1 cellular context compared by ENCODE assay signal in the genomic region with DNA sequence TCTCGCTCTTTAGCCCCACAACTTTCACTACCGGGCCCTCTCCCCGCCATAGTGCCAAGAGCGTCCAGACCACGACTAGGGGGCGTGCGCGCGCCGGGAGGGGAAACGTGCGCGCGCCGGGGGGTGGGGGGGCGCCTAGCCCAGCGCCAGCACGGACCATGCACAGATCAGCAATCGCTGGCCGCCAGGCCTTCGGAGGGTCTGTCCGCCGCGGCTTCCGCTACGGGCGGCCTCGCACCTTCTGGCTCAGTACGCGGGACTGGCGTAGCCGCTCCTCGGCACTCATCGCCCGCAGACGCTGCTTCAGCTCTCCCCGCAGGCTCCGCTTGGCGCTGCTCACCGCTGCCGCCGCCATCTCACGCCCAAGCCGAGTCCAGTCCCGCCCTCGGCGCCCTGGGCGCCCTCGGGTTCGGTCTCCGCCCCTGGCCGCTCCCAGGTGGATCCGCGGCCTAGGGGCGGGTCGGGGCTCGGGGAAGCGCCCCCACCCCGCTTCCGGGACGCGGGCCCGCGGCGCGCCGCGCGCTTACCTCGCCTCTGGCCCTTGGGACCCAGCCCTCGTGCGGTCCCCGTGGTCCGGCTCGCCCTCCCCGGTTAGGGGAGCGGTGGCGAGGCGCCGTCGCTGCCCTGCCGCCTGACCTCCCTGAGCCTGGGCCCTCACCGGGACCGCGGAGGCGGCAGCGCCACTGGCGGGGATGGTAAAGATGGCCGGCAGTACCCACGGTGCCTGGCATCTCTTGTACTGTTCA.
TF ChIP-seq lines count a peak whose summit lies in the region.

TSS of gene MTHFS (minus strand) at position 381 of the 746 bp plus-strand sequence. CDS start at position 355, 26 bp downstream.

TF ChIP-seq in HepG2, 621 proteins besides CTCF, POLR2A, EP300 and RAD21 (continued from another document and continues in another):
- TF ChIP-seq SUZ12 (IDR thresholded peaks at IDR 0.05; ENCODE audit: low read depth, low read length) (no peak), ZNF251 (CRISPR knock-in tag; IDR thresholded peaks at IDR 0.05) (no peak), ZNF136 (CRISPR knock-in tag; IDR thresholded peaks at IDR 0.05; ENCODE audit: low read depth) (peak; percentile 66; the same call in 1 of the 2 replicates), ZNF556 (CRISPR knock-in tag; IDR thresholded peaks at IDR 0.05; ENCODE audit: borderline replicate concordance) (no peak), ZNF607 (CRISPR knock-in tag; IDR thresholded peaks at IDR 0.05; ENCODE audit: borderline replicate concordance) (peak; percentile 99), ZFP37 (CRISPR knock-in tag; IDR thresholded peaks at IDR 0.05; ENCODE audit: borderline replicate concordance) (peak; percentile 89; the same call in 1 of the 2 replicates), PRPF4 (IDR thresholded peaks at IDR 0.05; ENCODE audit: low read depth, low read length, poor library complexity, severe bottlenecking) (no peak), TGIF2 (CRISPR knock-in tag; IDR thresholded peaks at IDR 0.05) (peak; percentile 12; the same call in 1 of the 2 replicates), REL (CRISPR knock-in tag; conservative IDR thresholded peaks at IDR 0.05) (peak; percentile 91; the same call in 1 of the 2 replicates), BRD4 (CRISPR knock-in tag; IDR thresholded peaks at IDR 0.05) (peak; percentile 94), NFE2L1 (CRISPR knock-in tag; IDR thresholded peaks at IDR 0.05; ENCODE audit: borderline replicate concordance) (no peak), KLF13 (CRISPR knock-in tag; IDR thresholded peaks at IDR 0.05) (no peak), SRF (IDR thresholded peaks at IDR 0.05; ENCODE audit: low read depth, low read length) (no peak), PLRG1 (conservative IDR thresholded peaks at IDR 0.05) (no peak), ZNF160 (CRISPR knock-in tag; IDR thresholded peaks at IDR 0.05) (peak; percentile 78; the same call in 1 of the 2 replicates), ZNF280D (CRISPR knock-in tag; IDR thresholded peaks at IDR 0.05) (peak; percentile 87), NCOR1 (IDR thresholded peaks at IDR 0.05; ENCODE audit: borderline replicate concordance, low read length) (0 out of 2 replicates have a peak, but pooled peaks have one; percentile 32), ZNF557 (CRISPR knock-in tag; IDR thresholded peaks at IDR 0.05) (peak; percentile 70; the same call in 1 of the 2 replicates), ZBTB8A (CRISPR knock-in tag; IDR thresholded peaks at IDR 0.05; ENCODE audit: borderline replicate concordance, low read depth) (no peak), ZNF101 (CRISPR knock-in tag; IDR thresholded peaks at IDR 0.05; ENCODE audit: borderline replicate concordance, low read depth) (no peak), NCOA2 (CRISPR knock-in tag; IDR thresholded peaks at IDR 0.05) (peak; percentile 47; the same call in 1 of the 2 replicates), FOXP1 (IDR thresholded peaks at IDR 0.05) (no peak), FOXP1 (CRISPR knock-in tag; IDR thresholded peaks at IDR 0.05) (no peak), POGZ (CRISPR knock-in tag; IDR thresholded peaks at IDR 0.05) (peak; percentile 73), SRSF4 (IDR thresholded peaks at IDR 0.05; ENCODE audit: low read depth, low read length, poor library complexity, severe bottlenecking) (peak; percentile 56), ATM (IDR thresholded peaks at IDR 0.05; ENCODE audit: borderline replicate concordance) (no peak), NFYB (CRISPR knock-in tag; IDR thresholded peaks at IDR 0.05) (no peak), ZNF724P (CRISPR knock-in tag; IDR thresholded peaks at IDR 0.05; ENCODE audit: borderline replicate concordance) (peak; percentile 41; the same call in 1 of the 2 replicates), ZNF687 (CRISPR knock-in tag; IDR thresholded peaks at IDR 0.05) (peak; percentile 99), ZNF761 (CRISPR knock-in tag; conservative IDR thresholded peaks at IDR 0.05) (peak; percentile 84)
- TF ChIP-seq, protein P1, sequence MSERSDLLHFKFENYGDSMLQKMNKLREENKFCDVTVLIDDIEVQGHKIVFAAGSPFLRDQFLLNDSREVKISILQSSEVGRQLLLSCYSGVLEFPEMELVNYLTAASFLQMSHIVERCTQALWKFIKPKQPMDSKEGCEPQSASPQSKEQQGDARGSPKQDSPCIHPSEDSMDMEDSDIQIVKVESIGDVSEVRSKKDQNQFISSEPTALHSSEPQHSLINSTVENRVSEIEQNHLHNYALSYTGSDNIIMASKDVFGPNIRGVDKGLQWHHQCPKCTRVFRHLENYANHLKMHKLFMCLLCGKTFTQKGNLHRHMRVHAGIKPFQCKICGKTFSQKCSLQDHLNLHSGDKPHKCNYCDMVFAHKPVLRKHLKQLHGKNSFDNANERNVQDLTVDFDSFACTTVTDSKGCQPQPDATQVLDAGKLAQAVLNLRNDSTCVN (CRISPR knock-in tag; IDR thresholded peaks at IDR 0.05; ENCODE audit: borderline replicate concordance), result no peak
- TF ChIP-seq, protein P2, sequence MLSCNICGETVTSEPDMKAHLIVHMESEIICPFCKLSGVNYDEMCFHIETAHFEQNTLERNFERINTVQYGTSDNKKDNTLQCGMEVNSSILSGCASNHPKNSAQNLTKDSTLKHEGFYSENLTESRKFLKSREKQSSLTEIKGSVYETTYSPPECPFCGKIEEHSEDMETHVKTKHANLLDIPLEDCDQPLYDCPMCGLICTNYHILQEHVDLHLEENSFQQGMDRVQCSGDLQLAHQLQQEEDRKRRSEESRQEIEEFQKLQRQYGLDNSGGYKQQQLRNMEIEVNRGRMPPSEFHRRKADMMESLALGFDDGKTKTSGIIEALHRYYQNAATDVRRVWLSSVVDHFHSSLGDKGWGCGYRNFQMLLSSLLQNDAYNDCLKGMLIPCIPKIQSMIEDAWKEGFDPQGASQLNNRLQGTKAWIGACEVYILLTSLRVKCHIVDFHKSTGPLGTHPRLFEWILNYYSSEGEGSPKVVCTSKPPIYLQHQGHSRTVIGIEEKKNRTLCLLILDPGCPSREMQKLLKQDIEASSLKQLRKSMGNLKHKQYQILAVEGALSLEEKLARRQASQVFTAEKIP (CRISPR knock-in tag; IDR thresholded peaks at IDR 0.05; ENCODE audit: borderline replicate concordance), result no peak
- TF ChIP-seq, protein P3, sequence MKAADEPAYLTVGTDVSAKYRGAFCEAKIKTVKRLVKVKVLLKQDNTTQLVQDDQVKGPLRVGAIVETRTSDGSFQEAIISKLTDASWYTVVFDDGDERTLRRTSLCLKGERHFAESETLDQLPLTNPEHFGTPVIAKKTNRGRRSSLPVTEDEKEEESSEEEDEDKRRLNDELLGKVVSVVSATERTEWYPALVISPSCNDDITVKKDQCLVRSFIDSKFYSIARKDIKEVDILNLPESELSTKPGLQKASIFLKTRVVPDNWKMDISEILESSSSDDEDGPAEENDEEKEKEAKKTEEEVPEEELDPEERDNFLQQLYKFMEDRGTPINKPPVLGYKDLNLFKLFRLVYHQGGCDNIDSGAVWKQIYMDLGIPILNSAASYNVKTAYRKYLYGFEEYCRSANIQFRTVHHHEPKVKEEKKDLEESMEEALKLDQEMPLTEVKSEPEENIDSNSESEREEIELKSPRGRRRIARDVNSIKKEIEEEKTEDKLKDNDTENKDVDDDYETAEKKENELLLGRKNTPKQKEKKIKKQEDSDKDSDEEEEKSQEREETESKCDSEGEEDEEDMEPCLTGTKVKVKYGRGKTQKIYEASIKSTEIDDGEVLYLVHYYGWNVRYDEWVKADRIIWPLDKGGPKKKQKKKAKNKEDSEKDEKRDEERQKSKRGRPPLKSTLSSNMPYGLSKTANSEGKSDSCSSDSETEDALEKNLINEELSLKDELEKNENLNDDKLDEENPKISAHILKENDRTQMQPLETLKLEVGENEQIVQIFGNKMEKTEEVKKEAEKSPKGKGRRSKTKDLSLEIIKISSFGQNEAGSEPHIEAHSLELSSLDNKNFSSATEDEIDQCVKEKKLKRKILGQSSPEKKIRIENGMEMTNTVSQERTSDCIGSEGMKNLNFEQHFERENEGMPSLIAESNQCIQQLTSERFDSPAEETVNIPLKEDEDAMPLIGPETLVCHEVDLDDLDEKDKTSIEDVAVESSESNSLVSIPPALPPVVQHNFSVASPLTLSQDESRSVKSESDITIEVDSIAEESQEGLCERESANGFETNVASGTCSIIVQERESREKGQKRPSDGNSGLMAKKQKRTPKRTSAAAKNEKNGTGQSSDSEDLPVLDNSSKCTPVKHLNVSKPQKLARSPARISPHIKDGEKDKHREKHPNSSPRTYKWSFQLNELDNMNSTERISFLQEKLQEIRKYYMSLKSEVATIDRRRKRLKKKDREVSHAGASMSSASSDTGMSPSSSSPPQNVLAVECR (CRISPR knock-in tag; IDR thresholded peaks at IDR 0.05; ENCODE audit: borderline replicate concordance), result peak; percentile 84
- TF ChIP-seq, protein P4, sequence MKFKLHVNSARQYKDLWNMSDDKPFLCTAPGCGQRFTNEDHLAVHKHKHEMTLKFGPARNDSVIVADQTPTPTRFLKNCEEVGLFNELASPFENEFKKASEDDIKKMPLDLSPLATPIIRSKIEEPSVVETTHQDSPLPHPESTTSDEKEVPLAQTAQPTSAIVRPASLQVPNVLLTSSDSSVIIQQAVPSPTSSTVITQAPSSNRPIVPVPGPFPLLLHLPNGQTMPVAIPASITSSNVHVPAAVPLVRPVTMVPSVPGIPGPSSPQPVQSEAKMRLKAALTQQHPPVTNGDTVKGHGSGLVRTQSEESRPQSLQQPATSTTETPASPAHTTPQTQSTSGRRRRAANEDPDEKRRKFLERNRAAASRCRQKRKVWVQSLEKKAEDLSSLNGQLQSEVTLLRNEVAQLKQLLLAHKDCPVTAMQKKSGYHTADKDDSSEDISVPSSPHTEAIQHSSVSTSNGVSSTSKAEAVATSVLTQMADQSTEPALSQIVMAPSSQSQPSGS (CRISPR knock-in tag; IDR thresholded peaks at IDR 0.05), result peak; percentile 49
- TF ChIP-seq, protein P5, sequence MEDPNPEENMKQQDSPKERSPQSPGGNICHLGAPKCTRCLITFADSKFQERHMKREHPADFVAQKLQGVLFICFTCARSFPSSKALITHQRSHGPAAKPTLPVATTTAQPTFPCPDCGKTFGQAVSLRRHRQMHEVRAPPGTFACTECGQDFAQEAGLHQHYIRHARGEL (CRISPR knock-in tag; IDR thresholded peaks at IDR 0.05), result 0 out of 2 replicates have a peak, but pooled peaks have one; percentile 30
- TF ChIP-seq, protein P6, sequence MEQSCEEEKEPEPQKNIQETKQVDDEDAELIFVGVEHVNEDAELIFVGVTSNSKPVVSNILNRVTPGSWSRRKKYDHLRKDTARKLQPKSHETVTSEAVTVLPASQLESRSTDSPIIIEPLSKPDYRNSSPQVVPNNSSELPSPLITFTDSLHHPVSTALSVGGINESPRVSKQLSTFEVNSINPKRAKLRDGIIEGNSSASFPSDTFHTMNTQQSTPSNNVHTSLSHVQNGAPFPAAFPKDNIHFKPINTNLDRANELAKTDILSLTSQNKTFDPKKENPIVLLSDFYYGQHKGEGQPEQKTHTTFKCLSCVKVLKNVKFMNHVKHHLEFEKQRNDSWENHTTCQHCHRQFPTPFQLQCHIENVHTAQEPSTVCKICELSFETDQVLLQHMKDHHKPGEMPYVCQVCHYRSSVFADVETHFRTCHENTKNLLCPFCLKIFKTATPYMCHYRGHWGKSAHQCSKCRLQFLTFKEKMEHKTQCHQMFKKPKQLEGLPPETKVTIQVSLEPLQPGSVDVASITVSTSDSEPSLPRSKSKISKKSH (CRISPR knock-in tag; IDR thresholded peaks at IDR 0.05; ENCODE audit: borderline replicate concordance), result peak; percentile 77; the same call in 1 of the 2 replicates
- TF ChIP-seq, protein P7, sequence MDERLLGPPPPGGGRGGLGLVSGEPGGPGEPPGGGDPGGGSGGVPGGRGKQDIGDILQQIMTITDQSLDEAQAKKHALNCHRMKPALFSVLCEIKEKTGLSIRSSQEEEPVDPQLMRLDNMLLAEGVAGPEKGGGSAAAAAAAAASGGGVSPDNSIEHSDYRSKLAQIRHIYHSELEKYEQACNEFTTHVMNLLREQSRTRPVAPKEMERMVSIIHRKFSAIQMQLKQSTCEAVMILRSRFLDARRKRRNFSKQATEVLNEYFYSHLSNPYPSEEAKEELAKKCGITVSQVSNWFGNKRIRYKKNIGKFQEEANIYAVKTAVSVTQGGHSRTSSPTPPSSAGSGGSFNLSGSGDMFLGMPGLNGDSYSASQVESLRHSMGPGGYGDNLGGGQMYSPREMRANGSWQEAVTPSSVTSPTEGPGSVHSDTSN (CRISPR knock-in tag; IDR thresholded peaks at IDR 0.05), result no peak
